Comparison of ENCODE assay signal across 26 cellular contexts in the genomic region with DNA sequence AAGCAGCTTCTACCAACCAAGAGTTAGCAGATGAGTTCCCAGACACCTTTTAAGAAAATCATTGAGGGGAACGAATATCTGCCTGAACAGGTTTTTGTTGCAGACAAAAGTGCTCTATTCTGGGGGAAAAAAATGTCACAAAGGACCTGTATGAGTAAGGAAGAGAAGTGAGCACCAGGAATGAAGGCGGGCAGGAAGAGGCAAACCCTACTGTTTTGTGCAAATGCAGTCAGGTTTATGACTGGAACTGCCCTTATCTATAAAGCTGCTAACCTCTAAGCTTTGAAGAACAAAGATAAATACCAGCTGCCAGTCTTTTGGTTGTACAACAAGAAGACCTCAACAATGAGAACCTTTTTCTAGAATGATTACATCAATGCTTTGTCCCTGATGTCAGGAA.
"Had no signal": no experiment of that assay in that cellular context is flagged by ENCODE, and none has a peak within 500 bp of the region (broad histone marks: within the 10 kb centered on the region; RNA-seq: fewer than 3 reads in every experiment).

No MANE protein-coding gene starts in this region.

- H3K4me1 Mint-ChIP-seq: natural killer cell; nephron; neural crest cell; stimulated activated effector memory CD8-positive, alpha-beta T cell treated with anti-CD3 and anti-CD28 coated beads, Interleukin-12 subunit alpha, Interleukin-12 subunit beta, amount 100 ng/mL, for 72 hours; stimulated activated naive B cell treated with anti-CD40 and anti-IgM and Interleukin-4, amounts not matched to agents 10 μg/mL and 1 μg/mL and 100 μg/mL, for 72 hours had no signal

- H3K27ac ChIP-seq: neutrophil, pancreas, psoas muscle, right lobe of liver, sigmoid colon, stomach, thoracic aorta, thyroid gland, tibial nerve, upper lobe of left lung, vagina had no signal

- H3K27ac Mint-ChIP-seq: natural killer cell; nephron; stimulated activated effector memory CD8-positive, alpha-beta T cell treated with anti-CD3 and anti-CD28 coated beads, Interleukin-12 subunit alpha, Interleukin-12 subunit beta, amount 100 ng/mL, for 72 hours; stimulated activated naive B cell treated with anti-CD40 and anti-IgM and Interleukin-4, amounts not matched to agents 10 μg/mL and 1 μg/mL and 100 μg/mL, for 72 hours; stimulated activated naive CD8-positive, alpha-beta T cell treated with anti-CD3 and anti-CD28 coated beads, Interleukin-15, Interleukin-2, amounts not matched to agents 100 ng/mL and 50 ng/mL, for 24 hours had no signal

- H3K27me3 ChIP-seq: neutrophil, right lobe of liver, sigmoid colon, stomach, thyroid gland, tibial nerve, upper lobe of left lung, vagina had no signal

- H3K36me3 Mint-ChIP-seq: natural killer cell; stimulated activated effector memory CD8-positive, alpha-beta T cell treated with anti-CD3 and anti-CD28 coated beads, Interleukin-12 subunit alpha, Interleukin-12 subunit beta, amount 100 ng/mL, for 72 hours; stimulated activated naive B cell treated with anti-CD40 and anti-IgM and Interleukin-4, amounts not matched to agents 10 μg/mL and 1 μg/mL and 100 μg/mL, for 72 hours had no signal

- H3K4me3 ChIP-seq: pancreas, psoas muscle, right lobe of liver, sigmoid colon, stomach, thoracic aorta, thyroid gland, tibial nerve, upper lobe of left lung, vagina had no signal

- DNase-seq: natural killer cell; nucleus accumbens; pancreas; psoas muscle; right cardiac atrium; right lobe of liver; sigmoid colon; small intestine; stimulated activated CD4-positive, alpha-beta T cell treated with anti-CD3 and anti-CD28 coated beads, Interleukin-15, amount 100 ng/mL, for 24 hours; stimulated activated CD4-positive, alpha-beta T cell treated with anti-CD3 and anti-CD28 coated beads, Interleukin-2, amount 100 ng/mL, for 24 hours; stimulated activated CD4-positive, alpha-beta T cell treated with anti-CD3 and anti-CD28 coated beads, Interleukin-2, amount 100 ng/mL, for 48 hours; stimulated activated CD4-positive, alpha-beta T cell treated with anti-CD3 and anti-CD28 coated beads, Interleukin-4, amount 100 ng/mL, for 24 hours; stimulated activated naive B cell treated with anti-CD40 and anti-IgM and Interleukin-4, amounts not matched to agents 10 μg/mL and 1 μg/mL and 100 μg/mL, for 72 hours; stimulated activated naive CD4-positive, alpha-beta T cell treated with Interleukin-2 at 50 U/mL for 16 hours; stomach; thyroid gland; trophoblast cell; upper lobe of left lung had no signal

- H3K4me1 ChIP-seq: pancreas, psoas muscle, right lobe of liver, sigmoid colon, stomach, thyroid gland, tibial nerve, upper lobe of left lung, vagina had no signal

- H3K9me3 ChIP-seq: neutrophil, pancreas, psoas muscle, thoracic aorta, thyroid gland, vagina had no signal

- ATAC-seq: natural killer cell; pancreas; psoas muscle; right cardiac atrium; right lobe of liver; stimulated activated effector memory CD8-positive, alpha-beta T cell treated with anti-CD3 and anti-CD28 coated beads, Interleukin-12 subunit alpha, Interleukin-12 subunit beta, amount 100 ng/mL, for 72 hours; stimulated activated naive B cell treated with anti-CD40 and anti-IgM and Interleukin-4, amounts not matched to agents 10 μg/mL and 1 μg/mL and 100 μg/mL, for 72 hours had no signal

- H3K4me3 Mint-ChIP-seq: natural killer cell; nephron; neural crest cell; stimulated activated effector memory CD8-positive, alpha-beta T cell treated with anti-CD3 and anti-CD28 coated beads, Interleukin-12 subunit alpha, Interleukin-12 subunit beta, amount 100 ng/mL, for 72 hours; stimulated activated naive B cell treated with anti-CD40 and anti-IgM and Interleukin-4, amounts not matched to agents 10 μg/mL and 1 μg/mL and 100 μg/mL, for 72 hours; stimulated activated naive CD8-positive, alpha-beta T cell treated with anti-CD3 and anti-CD28 coated beads, Interleukin-15, Interleukin-2, amounts not matched to agents 100 ng/mL and 50 ng/mL, for 24 hours had no signal

- H3K36me3 ChIP-seq: neutrophil, pancreas, right lobe of liver, sigmoid colon, stomach, thoracic aorta, thyroid gland, tibial nerve, upper lobe of left lung, vagina had no signal
